Comparison of ENCODE assay signal across 21 cellular contexts in genomic region chr10:112666070-112666469, GRCh38.
DNase-seq lines count a peak whose midpoint lies in the region; FAIRE-seq and TF ChIP-seq lines count a peak whose summit lies in the region.
"Had no signal": no experiment of that assay in that cellular context is flagged by ENCODE, and none has a peak within 500 bp of the region (broad histone marks: within the 10 kb centered on the region; RNA-seq: fewer than 3 reads in every experiment).

No MANE protein-coding gene starts in this region.

- peak overlapping the region; percentile 55 for H3K27ac Mint-ChIP-seq in chondrocyte (ENCODE audit: unreplicated experiment)
- H3K27ac Mint-ChIP-seq: CD14-positive monocyte; CD4-positive, alpha-beta memory T cell had no signal

- peak; percentile 65 for FAIRE-seq in H54 (lab: Jason Lieb, UNC)
- FAIRE-seq: GM12878, GM19239, K562 had no signal

- H3K27me3 ChIP-seq in A673 (replicated peaks; ENCODE audit: insufficient read depth, low read depth, low read length, poor library complexity) (no peaks in the 10 kb centered on the region), tibial nerve (no peaks in the 10 kb centered on the region)
- H3K27me3 ChIP-seq: BLaER1 had no signal

- H3K36me3 Mint-ChIP-seq in chondrocyte (ENCODE audit: low read depth) = peaks cover 4% of the 10 kb centered on the region

- intact Hi-C loops in A673 (cut with micrococcal nuclease; ENCODE audit: unreplicated experiment) = no loop called here

- H3K27ac ChIP-seq in A673 (ENCODE audit: low read depth, low read length, poor library complexity, severe bottlenecking) (no peak overlapping the region), tibial nerve (no peak overlapping the region)
- H3K27ac ChIP-seq: BLaER1, GM23248, HL-60 had no signal

- no TSS peak for BruUV-seq in A673 (replicated peaks; lab: Mats Ljungman, UMichigan)

- TF ChIP-seq POLR2A in H54 (IDR thresholded peaks at IDR 0.05; ENCODE audit: low read depth, low read length) (no peak), tibial nerve (IDR thresholded peaks at IDR 0.05) (no peak)

- H3K36me3 ChIP-seq in A673 (ENCODE audit: insufficient read depth, low read length, poor library complexity, severe bottlenecking) (no peaks in the 10 kb centered on the region), tibial nerve (peaks cover 0 to 32% (median 0%) of the 10 kb centered on the region in 3 donors)

- no peaks in the 10 kb centered on the region for H3K27me3 Mint-ChIP-seq in chondrocyte (ENCODE audit: low read depth)
- H3K27me3 Mint-ChIP-seq: CD4-positive, alpha-beta memory T cell had no signal

- no peaks in the 10 kb centered on the region for H3K9me3 Mint-ChIP-seq in chondrocyte (ENCODE audit: low read depth)

- POLR2A ChIA-PET in A673 (lab: Charles Lee; ENCODE audit: low non-redundant PET) = no interaction called here

- TF ChIP-seq CTCF in AG10803 (conservative IDR thresholded peaks at IDR 0.05; ENCODE audit: low read length) (no peak), chondrocyte (IDR thresholded peaks at IDR 0.05) (no peak), A673 (conservative IDR thresholded peaks at IDR 0.05; ENCODE audit: low read depth, low read length) (no peak), foreskin fibroblast (IDR thresholded peaks at IDR 0.05; ENCODE audit: low read depth, low read length) (no peak), tibial nerve (IDR thresholded peaks at IDR 0.05) (no peak)

- no peak overlapping the region for H3K4me3 Mint-ChIP-seq in chondrocyte (ENCODE audit: unreplicated experiment)
- H3K4me3 Mint-ChIP-seq: CD14-positive monocyte; CD4-positive, alpha-beta memory T cell had no signal

- DNase-seq in AG10803 (ENCODE audit: low read depth) (peak; percentile 18), H54 (ENCODE audit: insufficient read length, low spot score) (no peak), chondrocyte (ENCODE audit: low spot score) (no peak), DMS153 treated with DMSO at 0.1 percent for 48 hours (lab: John Stamatoyannopoulos, UW; ENCODE audit: unreplicated experiment) (no peak), A673 (ENCODE audit: low spot score) (no peak), foreskin fibroblast (no peak), tibial nerve (ENCODE audit: low spot score in 2 of 2) (no peak)
- DNase-seq: 8988T; ACHN; AML-193; CD4-positive, alpha-beta memory T cell; DMS153; GM23248; HCEC 1CT; IMR-90 had no signal

- H3K4me1 ChIP-seq in A673 (ENCODE audit: insufficient read depth, low read length, poor library complexity, severe bottlenecking) (peaks cover 4% of the 10 kb centered on the region), tibial nerve (peaks cover 0 to 2% (median 0%) of the 10 kb centered on the region in 4 donors)
- H3K4me1 ChIP-seq: BLaER1 had no signal

- CTCF ChIA-PET in A673 (lab: Charles Lee) = no interaction called here

- H3K4me3 ChIP-seq in AG10803 (ENCODE audit: low read length) (no peak overlapping the region), A673 (ENCODE audit: low read depth, low read length, poor library complexity, severe bottlenecking) (no peak overlapping the region), foreskin fibroblast (ENCODE audit: low read depth in 1 of 2, low read length in 2 of 2) (no peak overlapping the region), tibial nerve (no peak overlapping the region)
- H3K4me3 ChIP-seq: BLaER1, GM12878, GM23248, K562 had no signal

- H3K9me3 ChIP-seq in A673 (ENCODE audit: low read depth, low read length, poor library complexity, severe bottlenecking) (no peaks in the 10 kb centered on the region), tibial nerve (no peaks in the 10 kb centered on the region)
- H3K9me3 ChIP-seq: BLaER1 had no signal

- no peak for TF ChIP-seq EP300 in tibial nerve (IDR thresholded peaks at IDR 0.05)

- H3K4me1 Mint-ChIP-seq in chondrocyte (ENCODE audit: low read depth) = peaks cover 20% of the 10 kb centered on the region
